Comparison of ENCODE assay signal across 8 cellular contexts in genomic region chr9:129885018-129885669, GRCh38. TPM values are rescaled to one million over a fixed set of nuclear protein-coding genes. Genes with fewer than 3 reads are reported as not detected.
DNase-seq lines count a peak whose midpoint lies in the region; ATAC-seq lines count a peak whose summit lies in the region.

No MANE protein-coding gene starts in this region.

- peak overlapping the region; percentile 45 to 71 for H3K9ac ChIP-seq in duodenal mucosa (ENCODE audit: low read depth in 1 of 2, low read length in 2 of 2)

- H3K9me3 ChIP-seq in CD4-positive, alpha-beta memory T cell (ENCODE audit: control insufficient read depth in 1 of 2, low read length in 2 of 2), result no peaks in the 10 kb centered on the region
- no peaks in the 10 kb centered on the region for H3K9me3 ChIP-seq in duodenal mucosa (ENCODE audit: control insufficient read depth in 1 of 2, low read length in 2 of 2)

- intact Hi-C loops in CD4-positive, alpha-beta memory T cell (cut with micrococcal nuclease), result loop anchor here (1.0 to 5.0 kb wide), 5 partner anchors 47 to 168 kb away; partner anchors contain the start of genes GPR107 and TOR1A

- CTCF ChIA-PET in CD4-positive, alpha-beta memory T cell (lab: Charles Lee; ENCODE audit: partially characterized antibody), result interaction anchor here (0.6 to 4.0 kb wide), 36 partner anchors 9 to 1695 kb away, joined by 3 to 41 read pairs (median 4); partner anchors contain the start of genes C9orf78, FNBP1, GPR107 and USP20

- peak overlapping the region; percentile 98 for H3K27ac ChIP-seq in CD4-positive, alpha-beta memory T cell (ENCODE audit: low read depth, low read length)
- H3K27ac ChIP-seq in duodenal mucosa (ENCODE audit: low read depth, low read length), result peak overlapping the region; percentile 78

- peak in 1 of 5 donors; percentile 29 for DNase-seq in CD4-positive, alpha-beta memory T cell
- DNase-seq in HK-2 (ENCODE audit: unreplicated experiment), result peak; percentile 63
- DNase-seq in naive B cell, result peak; percentile 29
- no peak for DNase-seq in NCI-H2081 treated with DMSO at 0.1 percent for 48 hours (lab: John Stamatoyannopoulos, UW)
- DNase-seq in pons (ENCODE audit: low spot score), result no peak

- H3K9me3 Mint-ChIP-seq in CD4-positive, alpha-beta memory T cell, result peaks cover 0 to 7% (median 0%) of the 10 kb centered on the region in 8 donors
- no peaks in the 10 kb centered on the region for H3K9me3 Mint-ChIP-seq in T-helper 1 cell treated with Interleukin-12 subunit alpha and Interleukin-12 subunit beta and Interleukin-4 antibody, amounts not matched to agents 30 μg/mL and 1 μg/mL, for 36 hours
- no peaks in the 10 kb centered on the region for H3K9me3 Mint-ChIP-seq in naive B cell

- peaks cover 11 to 53% of the 10 kb centered on the region in 2 donors for H3K36me3 Mint-ChIP-seq in CD4-positive, alpha-beta memory T cell
- H3K36me3 Mint-ChIP-seq in T-helper 1 cell treated with Interleukin-12 subunit alpha and Interleukin-12 subunit beta and Interleukin-4 antibody, amounts not matched to agents 30 μg/mL and 1 μg/mL, for 36 hours (ENCODE audit: low read depth), result peaks cover 20% of the 10 kb centered on the region
- H3K36me3 Mint-ChIP-seq in naive B cell, result no peaks in the 10 kb centered on the region

- peaks cover 9% of the 10 kb centered on the region for H3K36me3 ChIP-seq in CD4-positive, alpha-beta memory T cell (ENCODE audit: insufficient read depth, low read length)
- H3K36me3 ChIP-seq in duodenal mucosa (ENCODE audit: control insufficient read depth in 1 of 2, insufficient read depth in 2 of 2, low read length in 2 of 2), result peaks cover 0 to 21% of the 10 kb centered on the region in 2 donors

- H3K4me3 Mint-ChIP-seq in CD4-positive, alpha-beta memory T cell, result peak overlapping the region; percentile 90 to 98 (median 94)
- H3K4me3 Mint-ChIP-seq in T-helper 1 cell treated with Interleukin-12 subunit alpha and Interleukin-12 subunit beta and Interleukin-4 antibody, amounts not matched to agents 30 μg/mL and 1 μg/mL, for 36 hours, result peak overlapping the region; percentile 85
- peak overlapping the region; percentile 84 to 99 (median 96) for H3K4me3 Mint-ChIP-seq in naive B cell

- no peaks in the 10 kb centered on the region for H3K27me3 Mint-ChIP-seq in CD4-positive, alpha-beta memory T cell
- no peaks in the 10 kb centered on the region for H3K27me3 Mint-ChIP-seq in T-helper 1 cell treated with Interleukin-12 subunit alpha and Interleukin-12 subunit beta and Interleukin-4 antibody, amounts not matched to agents 30 μg/mL and 1 μg/mL, for 36 hours (ENCODE audit: low read depth)
- H3K27me3 Mint-ChIP-seq in naive B cell, result no peaks in the 10 kb centered on the region

- peak overlapping the region; percentile 78 to 80 for H3K4me3 ChIP-seq in CD4-positive, alpha-beta memory T cell (ENCODE audit: low read length in 2 of 2)
- peak overlapping the region; percentile 59 to 88 for H3K4me3 ChIP-seq in duodenal mucosa (ENCODE audit: low read depth in 1 of 2, low read length in 2 of 2)

- POLR2A ChIA-PET in CD4-positive, alpha-beta memory T cell (lab: Charles Lee; ENCODE audit: partially characterized antibody), result interaction anchor here (0.6 to 18.1 kb wide), 33 partner anchors 9 to 811 kb away, joined by 3 to 423 read pairs (median 5); partner anchors contain the start of genes C9orf78, FNBP1, GPR107 and TOR1A

- ATAC-seq in naive B cell (ENCODE audit: low read depth in 2 of 2) (no peak), GM18868 (IDR thresholded peaks at IDR 0.05; ENCODE audit: unreplicated experiment) (no peak)

- H3K4me1 ChIP-seq in CD4-positive, alpha-beta memory T cell (ENCODE audit: insufficient read depth, low read length), result peaks cover 69% of the 10 kb centered on the region
- H3K4me1 ChIP-seq in duodenal mucosa (ENCODE audit: control insufficient read depth in 1 of 2, insufficient read depth in 2 of 2, low read length in 2 of 2), result peaks cover 34 to 41% of the 10 kb centered on the region in 2 donors

- peaks cover 33 to 67% (median 47%) of the 10 kb centered on the region in 4 donors for H3K4me1 Mint-ChIP-seq in CD4-positive, alpha-beta memory T cell
- H3K4me1 Mint-ChIP-seq in T-helper 1 cell treated with Interleukin-12 subunit alpha and Interleukin-12 subunit beta and Interleukin-4 antibody, amounts not matched to agents 30 μg/mL and 1 μg/mL, for 36 hours (ENCODE audit: low read depth), result peaks cover 43% of the 10 kb centered on the region
- H3K4me1 Mint-ChIP-seq in naive B cell, result peaks cover 49 to 65% (median 60%) of the 10 kb centered on the region in 3 donors

- H3K27me3 ChIP-seq in CD4-positive, alpha-beta memory T cell (ENCODE audit: insufficient read depth, low read length), result no peaks in the 10 kb centered on the region
- peaks cover 4 to 8% of the 10 kb centered on the region in 2 donors for H3K27me3 ChIP-seq in duodenal mucosa (ENCODE audit: control insufficient read depth in 1 of 2, insufficient read depth in 2 of 2, low read length in 2 of 2)

- H3K27ac Mint-ChIP-seq in CD4-positive, alpha-beta memory T cell, result peak overlapping the region; percentile 99 to 100 (median 100)
- peak overlapping the region; percentile 97 for H3K27ac Mint-ChIP-seq in T-helper 1 cell treated with Interleukin-12 subunit alpha and Interleukin-12 subunit beta and Interleukin-4 antibody, amounts not matched to agents 30 μg/mL and 1 μg/mL, for 36 hours
- H3K27ac Mint-ChIP-seq in naive B cell, result peak overlapping the region; percentile 93 to 100 (median 99)

RNA-seq across cellular contexts. Expression of gene USP20, which starts 49.9 kb away (rescaled TPM):
- 100 to 1,000 TPM; 123 to 132 TPM for total RNA-seq in CD4-positive, alpha-beta memory T cell
- polyA plus RNA-seq in CD4-positive, alpha-beta memory T cell, result 10 to 100 TPM; 36.5 to 55.9 TPM
- polyA plus RNA-seq in naive B cell (ENCODE audit: low read depth in 6 of 6), result 10 to 100 TPM; 12.7 to 23.9 (median 14.9) TPM

RNA-seq across cellular contexts. Expression of gene C9orf78, which starts 50.1 kb away (rescaled TPM):
- total RNA-seq in CD4-positive, alpha-beta memory T cell, result 10 to 100 TPM; 95.5 to 96.9 TPM
- polyA plus RNA-seq in CD4-positive, alpha-beta memory T cell, result 100 to 1,000 TPM; 204 to 206 TPM
- 100 to 1,000 TPM; 100 to 148 (median 120) TPM for polyA plus RNA-seq in naive B cell (ENCODE audit: low read depth in 6 of 6)

Comparison
In these comparisons a context has a peak if more than half of its experiments do, and no peak if none do; other contexts are left out.
1. DNase-seq: peak in HK-2 (single experiment) and naive B cell (single experiment); none in NCI-H2081 treated with DMSO at 0.1 percent for 48 hours (single experiment) and pons (single experiment).
2. Peak in every context shown above with its lines, with median percentiles within 50 percentile points of each other: H3K27ac Mint-ChIP-seq and H3K4me3 Mint-ChIP-seq.